Comparison of ENCODE assay signal across 8 cellular contexts in the genomic region with DNA sequence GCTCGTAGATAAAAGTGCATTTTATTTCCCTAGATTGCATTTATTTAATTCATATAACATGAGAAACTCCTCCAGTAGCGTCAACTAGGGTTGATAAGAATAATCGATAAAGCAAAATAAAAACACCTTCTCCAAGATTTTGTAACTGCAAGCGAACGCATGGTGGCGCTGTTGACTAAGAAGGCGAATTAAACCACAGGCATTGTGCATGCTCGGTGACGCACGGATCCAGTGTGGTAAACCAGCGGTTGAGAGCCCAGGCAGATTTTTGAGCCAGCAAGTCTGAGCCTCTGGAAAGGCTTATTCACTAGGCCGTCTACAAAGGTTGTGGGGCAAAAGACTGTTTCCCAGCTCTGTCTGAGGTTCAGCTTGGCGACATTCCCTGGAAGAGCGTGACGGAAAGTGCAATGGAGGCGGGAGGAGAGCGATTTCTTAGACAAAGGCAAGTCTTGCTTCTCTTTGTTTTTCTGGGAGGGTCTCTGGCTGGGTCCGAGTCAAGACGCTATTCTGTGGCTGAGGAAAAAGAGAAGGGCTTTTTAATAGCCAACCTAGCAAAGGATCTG. TPM values are rescaled to one million over a fixed set of nuclear protein-coding genes. Genes with fewer than 3 reads are reported as not detected.
DNase-seq lines count a peak whose midpoint lies in the region; ATAC-seq and TF ChIP-seq lines count a peak whose summit lies in the region.

TSS of gene PCDHB3 (plus strand) at position 231 of the 563 bp plus-strand sequence. CDS start at position 408, 177 bp downstream.

- peaks cover 64% of the 10 kb centered on the region for H3K36me3 Mint-ChIP-seq in glutamatergic neuron (ENCODE audit: unreplicated experiment)

- TF ChIP-seq CTCF in glutamatergic neuron (IDR thresholded peaks at IDR 0.05; ENCODE audit: partially characterized antibody, unreplicated experiment), result peak; percentile 62

- H3K27ac Mint-ChIP-seq in glutamatergic neuron (ENCODE audit: unreplicated experiment), result peak within 1 kb of the TSS; percentile 99

- DNase-seq in stimulated activated CD4-positive, alpha-beta T cell treated with anti-CD3 and anti-CD28 coated beads, Interleukin-12 subunit alpha, Interleukin-12 subunit beta, amount 100 ng/mL, for 48 hours (ENCODE audit: low read depth in 2 of 3, low spot score in 1 of 3), result peak in 2 of 3 donors; percentile 12 to 26
- DNase-seq in stimulated activated CD4-positive, alpha-beta T cell treated with anti-CD3 and anti-CD28 coated beads, Interleukin-4, amount 100 ng/mL, for 4 hours, result no peak
- DNase-seq in UCSD-AML1 (lab: John Stamatoyannopoulos, UW; ENCODE audit: unreplicated experiment) (peak; percentile 8), glutamatergic neuron (peak; percentile 73), amniotic stem cell (lab: John Stamatoyannopoulos, UW) (no peak), HCEC 1CT (no peak)
- peak; percentile 27 to 36 for DNase-seq in stimulated activated CD4-positive, alpha-beta T cell treated with anti-CD3 and anti-CD28 coated beads, Interleukin-15, amount 100 ng/mL, for 48 hours (ENCODE audit: low read depth in 2 of 2)

- peaks cover 44% of the 10 kb centered on the region for H3K9me3 Mint-ChIP-seq in glutamatergic neuron (ENCODE audit: unreplicated experiment)

- peaks cover 2% of the 10 kb centered on the region for H3K4me1 Mint-ChIP-seq in glutamatergic neuron (ENCODE audit: low read depth, unreplicated experiment)

- peaks cover 12% of the 10 kb centered on the region for H3K27me3 Mint-ChIP-seq in glutamatergic neuron (ENCODE audit: unreplicated experiment)

- H3K4me3 Mint-ChIP-seq in glutamatergic neuron (ENCODE audit: unreplicated experiment), result peak within 1 kb of the TSS; percentile 97

- no peak for ATAC-seq in HG03378 (IDR thresholded peaks at IDR 0.05; ENCODE audit: unreplicated experiment)

RNA-seq across cellular contexts. Expression of gene PCDHB3, which starts in this region (rescaled TPM):
- 36.9 TPM for total RNA-seq in glutamatergic neuron (ENCODE audit: unreplicated experiment)

Comparison
In these comparisons a context has a peak if more than half of its experiments do, and no peak if none do; other contexts are left out.
1. DNase-seq: peak in stimulated activated CD4-positive, alpha-beta T cell treated with anti-CD3 and anti-CD28 coated beads, Interleukin-12 subunit alpha, Interleukin-12 subunit beta, amount 100 ng/mL, for 48 hours (2 of 3), UCSD-AML1 (single experiment), glutamatergic neuron (single experiment) and stimulated activated CD4-positive, alpha-beta T cell treated with anti-CD3 and anti-CD28 coated beads, Interleukin-15, amount 100 ng/mL, for 48 hours (2 of 2); none in stimulated activated CD4-positive, alpha-beta T cell treated with anti-CD3 and anti-CD28 coated beads, Interleukin-4, amount 100 ng/mL, for 4 hours (0 of 2), amniotic stem cell (single experiment) and HCEC 1CT (single experiment).